Comparison of ENCODE assay signal across 11 cellular contexts in the genomic region with DNA sequence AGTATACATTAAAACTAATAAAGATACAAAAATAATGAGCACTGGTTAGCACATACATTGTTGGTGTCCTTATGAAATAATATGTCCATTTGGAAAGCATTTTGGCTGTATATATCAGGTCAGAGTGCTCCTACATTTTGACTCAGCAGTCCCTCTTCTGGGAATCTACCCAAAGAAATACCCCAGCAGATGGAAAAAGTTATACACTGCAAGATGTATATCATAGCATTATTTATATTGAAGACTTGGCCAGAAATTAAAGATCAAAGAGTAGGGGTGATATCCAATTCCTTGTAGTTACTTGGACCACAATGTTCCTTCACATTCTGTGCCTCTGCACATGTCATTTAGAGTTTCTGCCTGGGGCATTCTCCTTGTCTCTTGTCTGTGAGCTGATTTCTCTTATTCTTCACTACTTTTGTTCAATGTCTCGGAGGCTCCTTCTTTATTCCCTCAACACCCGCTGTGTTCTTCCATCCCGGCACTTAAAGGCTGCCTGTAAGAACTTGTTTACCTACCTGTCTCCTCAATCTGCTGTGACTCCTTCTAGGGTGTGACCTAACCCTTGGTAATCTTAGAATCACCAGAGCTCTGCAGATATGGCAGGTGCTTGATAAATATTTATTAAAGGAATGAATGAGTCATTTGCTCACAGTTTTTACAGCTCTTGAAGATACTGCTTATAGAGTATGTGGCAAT. TPM values are rescaled to one million over a fixed set of nuclear protein-coding genes. Genes with fewer than 3 reads are reported as not detected.
DNase-seq lines count a peak whose midpoint lies in the region; ATAC-seq and TF ChIP-seq lines count a peak whose summit lies in the region.
"Had no signal": no experiment of that assay in that cellular context is flagged by ENCODE, and none has a peak within 500 bp of the region (broad histone marks: within the 10 kb centered on the region; RNA-seq: fewer than 3 reads in every experiment).

No MANE protein-coding gene starts in this region.

- no peak overlapping the region for H3K4me3 ChIP-seq in RWPE2 (ENCODE audit: severe bottlenecking)
- H3K4me3 ChIP-seq: adrenal gland, HAP-1, ovary had no signal

- H3K9me3 ChIP-seq in RWPE2 (ENCODE audit: severe bottlenecking): no peaks in the 10 kb centered on the region
- H3K9me3 ChIP-seq: adrenal gland, HAP-1, ovary had no signal

- peak; percentile 52 for ATAC-seq in RWPE2 (ENCODE audit: low read depth)
- ATAC-seq in foreskin keratinocyte: peak; percentile 76
- ATAC-seq in stimulated activated effector memory CD8-positive, alpha-beta T cell treated with anti-CD3 and anti-CD28 coated beads, Interleukin-12 subunit alpha, Interleukin-12 subunit beta, amount 100 ng/mL, for 72 hours: no peak
- no peak for ATAC-seq in GM18502 (IDR thresholded peaks at IDR 0.05; ENCODE audit: poor library complexity, unreplicated experiment)

- POLR2A ChIA-PET in activated CD4-positive, alpha-beta memory T cell treated with anti-CD3 and anti-CD28 coated beads for 36 hours (lab: Charles Lee): interaction anchor here (1.1 kb wide), 1 partner anchor 267 kb away, joined by 3 read pairs; a partner anchor contains a TSS
- POLR2A ChIA-PET in activated CD4-positive, alpha-beta memory T cell treated with anti-CD3 and anti-CD28 coated beads, Interleukin-2, amount 10 ng/mL, durations not matched to agents 7 days and 5 days (lab: Charles Lee): interaction anchor here (0.7 to 2.7 kb wide), 3 partner anchors 22 to 266 kb away, joined by 3 to 8 read pairs (median 5); no protein-coding TSS in a partner anchor

- H3K36me3 ChIP-seq in RWPE2 (ENCODE audit: low read depth): no peaks in the 10 kb centered on the region
- H3K36me3 ChIP-seq: adrenal gland, HAP-1, ovary had no signal

- CTCF ChIA-PET in activated CD4-positive, alpha-beta memory T cell treated with anti-CD3 and anti-CD28 coated beads for 36 hours (lab: Charles Lee): no interaction called here
- CTCF ChIA-PET in activated CD4-positive, alpha-beta memory T cell treated with anti-CD3 and anti-CD28 coated beads, Interleukin-2, amount 10 ng/mL, durations not matched to agents 7 days and 5 days (lab: Charles Lee): interaction anchor here (1.6 kb wide), 1 partner anchor 333 kb away, joined by 7 read pairs; a partner anchor contains a TSS

- peaks cover 2% of the 10 kb centered on the region for H3K36me3 Mint-ChIP-seq in activated CD4-positive, alpha-beta memory T cell treated with anti-CD3 and anti-CD28 coated beads for 36 hours
- H3K36me3 Mint-ChIP-seq in activated CD4-positive, alpha-beta memory T cell treated with anti-CD3 and anti-CD28 coated beads, Interleukin-2, amount 10 ng/mL, durations not matched to agents 7 days and 5 days (ENCODE audit: low read depth): peaks cover 11% of the 10 kb centered on the region
- peaks cover 13% of the 10 kb centered on the region for H3K36me3 Mint-ChIP-seq in stimulated activated effector memory CD8-positive, alpha-beta T cell treated with anti-CD3 and anti-CD28 coated beads, Interleukin-12 subunit alpha, Interleukin-12 subunit beta, amount 100 ng/mL, for 72 hours

- TF ChIP-seq CTCF in RWPE2 (IDR thresholded peaks at IDR 0.05; ENCODE audit: poor library complexity, severe bottlenecking) (no peak), foreskin keratinocyte (conservative IDR thresholded peaks at IDR 0.05) (no peak)

- no peaks in the 10 kb centered on the region for H3K27me3 ChIP-seq in RWPE2 (ENCODE audit: insufficient read depth, poor library complexity, severe bottlenecking)
- no peaks in the 10 kb centered on the region for H3K27me3 ChIP-seq in foreskin keratinocyte
- H3K27me3 ChIP-seq: ovary had no signal

- H3K27ac ChIP-seq in RWPE2 (ENCODE audit: poor library complexity, severe bottlenecking) (no peak overlapping the region), foreskin keratinocyte (no peak overlapping the region)
- H3K27ac ChIP-seq: adrenal gland, ovary had no signal

- H3K9me3 Mint-ChIP-seq in activated CD4-positive, alpha-beta memory T cell treated with anti-CD3 and anti-CD28 coated beads for 36 hours: peaks cover 6% of the 10 kb centered on the region
- H3K9me3 Mint-ChIP-seq in activated CD4-positive, alpha-beta memory T cell treated with anti-CD3 and anti-CD28 coated beads, Interleukin-2, amount 10 ng/mL, durations not matched to agents 7 days and 5 days: peaks cover 13% of the 10 kb centered on the region
- H3K9me3 Mint-ChIP-seq in stimulated activated effector memory CD8-positive, alpha-beta T cell treated with anti-CD3 and anti-CD28 coated beads, Interleukin-12 subunit alpha, Interleukin-12 subunit beta, amount 100 ng/mL, for 72 hours: no peaks in the 10 kb centered on the region

- H3K27me3 Mint-ChIP-seq in activated CD4-positive, alpha-beta memory T cell treated with anti-CD3 and anti-CD28 coated beads for 36 hours: no peaks in the 10 kb centered on the region
- no peaks in the 10 kb centered on the region for H3K27me3 Mint-ChIP-seq in activated CD4-positive, alpha-beta memory T cell treated with anti-CD3 and anti-CD28 coated beads, Interleukin-2, amount 10 ng/mL, durations not matched to agents 7 days and 5 days

- DNase-seq in activated CD4-positive, alpha-beta memory T cell treated with anti-CD3 and anti-CD28 coated beads for 36 hours: no peak
- no peak for DNase-seq in activated CD4-positive, alpha-beta memory T cell treated with anti-CD3 and anti-CD28 coated beads, Interleukin-2, amount 10 ng/mL, durations not matched to agents 7 days and 5 days
- DNase-seq in RWPE2 (ENCODE audit: low spot score) (no peak), foreskin keratinocyte (peak; percentile 85 to 92), activated gamma-delta T cell treated with Interleukin-2 at 50 U/mL for 16 hours (no peak)
- DNase-seq in stimulated activated effector memory CD8-positive, alpha-beta T cell treated with anti-CD3 and anti-CD28 coated beads, Interleukin-12 subunit alpha, Interleukin-12 subunit beta, amount 100 ng/mL, for 72 hours (ENCODE audit: low spot score in 2 of 2): no peak
- no peak for DNase-seq in stimulated activated CD4-positive, alpha-beta T cell treated with anti-CD3 and anti-CD28 coated beads, Interleukin-4, amount 100 ng/mL, for 24 hours
- DNase-seq: adrenal gland, ovary had no signal

- no peak overlapping the region for H3K4me3 Mint-ChIP-seq in activated CD4-positive, alpha-beta memory T cell treated with anti-CD3 and anti-CD28 coated beads for 36 hours
- no peak overlapping the region for H3K4me3 Mint-ChIP-seq in activated CD4-positive, alpha-beta memory T cell treated with anti-CD3 and anti-CD28 coated beads, Interleukin-2, amount 10 ng/mL, durations not matched to agents 7 days and 5 days
- no peak overlapping the region for H3K4me3 Mint-ChIP-seq in stimulated activated effector memory CD8-positive, alpha-beta T cell treated with anti-CD3 and anti-CD28 coated beads, Interleukin-12 subunit alpha, Interleukin-12 subunit beta, amount 100 ng/mL, for 72 hours

- intact Hi-C loops in activated CD4-positive, alpha-beta memory T cell treated with anti-CD3 and anti-CD28 coated beads for 36 hours (cut with micrococcal nuclease): loop anchor here (2.0 to 10.0 kb wide), 4 partner anchors 379 to 1193 kb away; a partner anchor contains a TSS

- peaks cover 65% of the 10 kb centered on the region for H3K4me1 Mint-ChIP-seq in activated CD4-positive, alpha-beta memory T cell treated with anti-CD3 and anti-CD28 coated beads for 36 hours (ENCODE audit: low read depth)
- H3K4me1 Mint-ChIP-seq in activated CD4-positive, alpha-beta memory T cell treated with anti-CD3 and anti-CD28 coated beads, Interleukin-2, amount 10 ng/mL, durations not matched to agents 7 days and 5 days: peaks cover 61% of the 10 kb centered on the region
- peaks cover 64% of the 10 kb centered on the region for H3K4me1 Mint-ChIP-seq in stimulated activated effector memory CD8-positive, alpha-beta T cell treated with anti-CD3 and anti-CD28 coated beads, Interleukin-12 subunit alpha, Interleukin-12 subunit beta, amount 100 ng/mL, for 72 hours

- H3K27ac Mint-ChIP-seq in activated CD4-positive, alpha-beta memory T cell treated with anti-CD3 and anti-CD28 coated beads for 36 hours: peak overlapping the region; percentile 64
- no peak overlapping the region for H3K27ac Mint-ChIP-seq in activated CD4-positive, alpha-beta memory T cell treated with anti-CD3 and anti-CD28 coated beads, Interleukin-2, amount 10 ng/mL, durations not matched to agents 7 days and 5 days
- peak overlapping the region; percentile 97 for H3K27ac Mint-ChIP-seq in stimulated activated effector memory CD8-positive, alpha-beta T cell treated with anti-CD3 and anti-CD28 coated beads, Interleukin-12 subunit alpha, Interleukin-12 subunit beta, amount 100 ng/mL, for 72 hours

- H3K4me1 ChIP-seq in RWPE2 (ENCODE audit: insufficient read depth, poor library complexity, severe bottlenecking) (peaks cover 27% of the 10 kb centered on the region), foreskin keratinocyte (peaks cover 33% of the 10 kb centered on the region)

RNA-seq across cellular contexts. Expression of a gene that starts 3.1 kb away (rescaled TPM):
- total RNA-seq in activated CD4-positive, alpha-beta memory T cell treated with anti-CD3 and anti-CD28 coated beads for 36 hours: 10 to 100 TPM; 19.2 to 20.4 TPM
- 10 to 100 TPM; 21.8 to 22.6 TPM for total RNA-seq in activated CD4-positive, alpha-beta memory T cell treated with anti-CD3 and anti-CD28 coated beads, Interleukin-2, amount 10 ng/mL, durations not matched to agents 7 days and 5 days
- 46.6 and 51.9 TPM in 2 replicates for total RNA-seq in foreskin keratinocyte
- polyA plus RNA-seq in foreskin keratinocyte: 31.7 and 32.7 TPM in 2 replicates

Comparison
In these comparisons a context has a peak if more than half of its experiments do, and no peak if none do; other contexts are left out.
1. DNase-seq: peak in foreskin keratinocyte (2 of 2); none in activated CD4-positive, alpha-beta memory T cell treated with anti-CD3 and anti-CD28 coated beads for 36 hours (single experiment), activated CD4-positive, alpha-beta memory T cell treated with anti-CD3 and anti-CD28 coated beads, Interleukin-2, amount 10 ng/mL, durations not matched to agents 7 days and 5 days (single experiment), RWPE2 (single experiment), stimulated activated effector memory CD8-positive, alpha-beta T cell treated with anti-CD3 and anti-CD28 coated beads, Interleukin-12 subunit alpha, Interleukin-12 subunit beta, amount 100 ng/mL, for 72 hours (0 of 2), activated gamma-delta T cell treated with Interleukin-2 at 50 U/mL for 16 hours (single experiment) and stimulated activated CD4-positive, alpha-beta T cell treated with anti-CD3 and anti-CD28 coated beads, Interleukin-4, amount 100 ng/mL, for 24 hours (single experiment).
2. ATAC-seq: peak in RWPE2 (single experiment) and foreskin keratinocyte (single experiment); none in stimulated activated effector memory CD8-positive, alpha-beta T cell treated with anti-CD3 and anti-CD28 coated beads, Interleukin-12 subunit alpha, Interleukin-12 subunit beta, amount 100 ng/mL, for 72 hours (single experiment) and GM18502 (single experiment).